ENCODE assay signal across 1 cellular context in the genomic region with DNA sequence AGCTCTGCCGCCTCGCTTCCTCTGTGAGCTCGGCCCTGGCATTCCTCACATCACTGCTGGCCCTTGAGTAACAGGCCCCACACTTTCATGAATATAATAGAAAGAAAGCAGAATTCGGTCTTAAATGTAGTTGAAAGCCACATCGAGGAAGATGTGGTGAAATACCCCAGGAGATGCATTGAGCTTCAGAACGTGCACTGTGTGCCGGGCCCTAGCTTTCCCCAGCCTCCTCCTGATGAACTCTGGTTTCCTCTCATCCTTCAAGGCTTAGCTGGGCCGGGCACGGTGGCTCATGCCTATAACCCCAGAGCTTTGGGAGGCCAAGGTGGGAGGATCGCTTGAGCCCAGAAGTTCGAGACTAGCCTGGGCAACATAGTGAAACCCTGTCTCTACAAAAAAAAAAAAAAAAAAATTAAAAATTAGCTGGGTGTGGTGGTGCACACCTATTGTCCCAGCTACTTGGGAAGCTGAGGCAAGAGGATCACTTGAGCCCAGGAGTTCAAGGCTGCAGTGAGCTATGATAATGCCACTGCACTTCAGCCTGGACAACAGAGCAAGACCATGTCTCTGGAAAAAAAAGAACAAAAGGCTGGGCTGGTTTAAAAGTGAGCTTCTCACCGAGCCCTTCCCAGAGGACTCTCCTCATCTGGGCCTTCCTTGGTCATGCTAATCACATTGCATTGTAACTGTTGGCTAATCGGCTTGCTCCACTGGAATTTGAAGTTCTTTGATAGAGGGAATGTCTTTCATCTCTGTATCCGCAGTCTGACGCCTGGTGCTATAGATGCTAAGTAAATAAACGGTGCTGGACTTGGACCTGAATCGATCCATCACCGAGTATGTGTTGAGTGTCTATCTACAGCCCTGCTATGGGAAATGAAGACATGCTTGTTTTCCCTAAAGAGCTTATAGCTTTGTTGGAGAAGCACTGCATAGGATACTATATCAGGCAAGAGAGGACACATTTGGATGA.
A peak's percentile ranks its signal among the peaks of the same experiment; 100 is the strongest.
TF ChIP-seq lines count a peak whose summit lies in the region.

No MANE protein-coding gene starts in this region.

TF ChIP-seq in HepG2, 621 proteins besides CTCF, POLR2A, EP300 and RAD21 (continued from another document and continues in another):
- TF ChIP-seq ZBTB40 (IDR thresholded peaks at IDR 0.05) = no peak
- peak; percentile 51; the same call in 1 of the 2 replicates for TF ChIP-seq ZBTB40 (CRISPR knock-in tag; IDR thresholded peaks at IDR 0.05)
- TF ChIP-seq, protein P1, sequence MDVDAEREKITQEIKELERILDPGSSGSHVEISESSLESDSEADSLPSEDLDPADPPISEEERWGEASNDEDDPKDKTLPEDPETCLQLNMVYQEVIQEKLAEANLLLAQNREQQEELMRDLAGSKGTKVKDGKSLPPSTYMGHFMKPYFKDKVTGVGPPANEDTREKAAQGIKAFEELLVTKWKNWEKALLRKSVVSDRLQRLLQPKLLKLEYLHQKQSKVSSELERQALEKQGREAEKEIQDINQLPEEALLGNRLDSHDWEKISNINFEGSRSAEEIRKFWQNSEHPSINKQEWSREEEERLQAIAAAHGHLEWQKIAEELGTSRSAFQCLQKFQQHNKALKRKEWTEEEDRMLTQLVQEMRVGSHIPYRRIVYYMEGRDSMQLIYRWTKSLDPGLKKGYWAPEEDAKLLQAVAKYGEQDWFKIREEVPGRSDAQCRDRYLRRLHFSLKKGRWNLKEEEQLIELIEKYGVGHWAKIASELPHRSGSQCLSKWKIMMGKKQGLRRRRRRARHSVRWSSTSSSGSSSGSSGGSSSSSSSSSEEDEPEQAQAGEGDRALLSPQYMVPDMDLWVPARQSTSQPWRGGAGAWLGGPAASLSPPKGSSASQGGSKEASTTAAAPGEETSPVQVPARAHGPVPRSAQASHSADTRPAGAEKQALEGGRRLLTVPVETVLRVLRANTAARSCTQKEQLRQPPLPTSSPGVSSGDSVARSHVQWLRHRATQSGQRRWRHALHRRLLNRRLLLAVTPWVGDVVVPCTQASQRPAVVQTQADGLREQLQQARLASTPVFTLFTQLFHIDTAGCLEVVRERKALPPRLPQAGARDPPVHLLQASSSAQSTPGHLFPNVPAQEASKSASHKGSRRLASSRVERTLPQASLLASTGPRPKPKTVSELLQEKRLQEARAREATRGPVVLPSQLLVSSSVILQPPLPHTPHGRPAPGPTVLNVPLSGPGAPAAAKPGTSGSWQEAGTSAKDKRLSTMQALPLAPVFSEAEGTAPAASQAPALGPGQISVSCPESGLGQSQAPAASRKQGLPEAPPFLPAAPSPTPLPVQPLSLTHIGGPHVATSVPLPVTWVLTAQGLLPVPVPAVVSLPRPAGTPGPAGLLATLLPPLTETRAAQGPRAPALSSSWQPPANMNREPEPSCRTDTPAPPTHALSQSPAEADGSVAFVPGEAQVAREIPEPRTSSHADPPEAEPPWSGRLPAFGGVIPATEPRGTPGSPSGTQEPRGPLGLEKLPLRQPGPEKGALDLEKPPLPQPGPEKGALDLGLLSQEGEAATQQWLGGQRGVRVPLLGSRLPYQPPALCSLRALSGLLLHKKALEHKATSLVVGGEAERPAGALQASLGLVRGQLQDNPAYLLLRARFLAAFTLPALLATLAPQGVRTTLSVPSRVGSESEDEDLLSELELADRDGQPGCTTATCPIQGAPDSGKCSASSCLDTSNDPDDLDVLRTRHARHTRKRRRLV (CRISPR knock-in tag; IDR thresholded peaks at IDR 0.05) = 0 out of 2 replicates have a peak, but pooled peaks have one; percentile 66
- TF ChIP-seq RBFOX2 (IDR thresholded peaks at IDR 0.05; ENCODE audit: low read depth, low read length) = peak; percentile 49; the same call in 1 of the 2 replicates
- TF ChIP-seq ATAD3A (CRISPR knock-in tag; IDR thresholded peaks at IDR 0.05) = no peak
- TF ChIP-seq ZNF264 (CRISPR knock-in tag; IDR thresholded peaks at IDR 0.05) = peak; percentile 98
- peak; percentile 88; the same call in 1 of the 2 replicates for TF ChIP-seq ZNF615 (CRISPR knock-in tag; IDR thresholded peaks at IDR 0.05; ENCODE audit: borderline replicate concordance)
- TF ChIP-seq SOX5 (CRISPR knock-in tag; IDR thresholded peaks at IDR 0.05; ENCODE audit: borderline replicate concordance) = peak; percentile 99
- 0 out of 2 replicates have a peak, but pooled peaks have one; percentile 84 for TF ChIP-seq RARG (CRISPR knock-in tag; IDR thresholded peaks at IDR 0.05; ENCODE audit: low read depth)
- TF ChIP-seq, protein P2, sequence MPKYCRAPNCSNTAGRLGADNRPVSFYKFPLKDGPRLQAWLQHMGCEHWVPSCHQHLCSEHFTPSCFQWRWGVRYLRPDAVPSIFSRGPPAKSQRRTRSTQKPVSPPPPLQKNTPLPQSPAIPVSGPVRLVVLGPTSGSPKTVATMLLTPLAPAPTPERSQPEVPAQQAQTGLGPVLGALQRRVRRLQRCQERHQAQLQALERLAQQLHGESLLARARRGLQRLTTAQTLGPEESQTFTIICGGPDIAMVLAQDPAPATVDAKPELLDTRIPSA (CRISPR knock-in tag; IDR thresholded peaks at IDR 0.05; ENCODE audit: borderline replicate concordance) = no peak; the same call in 1 of the 2 replicates
- TF ChIP-seq, protein P3, sequence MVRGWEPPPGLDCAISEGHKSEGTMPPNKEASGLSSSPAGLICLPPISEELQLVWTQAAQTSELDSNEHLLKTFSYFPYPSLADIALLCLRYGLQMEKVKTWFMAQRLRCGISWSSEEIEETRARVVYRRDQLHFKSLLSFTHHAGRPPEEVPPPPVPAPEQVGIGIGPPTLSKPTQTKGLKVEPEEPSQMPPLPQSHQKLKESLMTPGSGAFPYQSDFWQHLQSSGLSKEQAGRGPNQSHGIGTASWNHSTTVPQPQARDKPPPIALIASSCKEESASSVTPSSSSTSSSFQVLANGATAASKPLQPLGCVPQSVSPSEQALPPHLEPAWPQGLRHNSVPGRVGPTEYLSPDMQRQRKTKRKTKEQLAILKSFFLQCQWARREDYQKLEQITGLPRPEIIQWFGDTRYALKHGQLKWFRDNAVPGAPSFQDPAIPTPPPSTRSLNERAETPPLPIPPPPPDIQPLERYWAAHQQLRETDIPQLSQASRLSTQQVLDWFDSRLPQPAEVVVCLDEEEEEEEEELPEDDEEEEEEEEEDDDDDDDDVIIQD (CRISPR knock-in tag; IDR thresholded peaks at IDR 0.05; ENCODE audit: low read depth) = peak; percentile 98
- no peak; the same call in 1 of the 2 replicates for TF ChIP-seq ZNF383 (CRISPR knock-in tag; IDR thresholded peaks at IDR 0.05; ENCODE audit: borderline replicate concordance)
- peak; percentile 93 for TF ChIP-seq ZNF460 (CRISPR knock-in tag; IDR thresholded peaks at IDR 0.05; ENCODE audit: borderline replicate concordance)
- TF ChIP-seq ZNF317 (CRISPR knock-in tag; IDR thresholded peaks at IDR 0.05) = peak; percentile 92
- peak; percentile 83; the same call in 1 of the 2 replicates for TF ChIP-seq HIVEP1 (CRISPR knock-in tag; IDR thresholded peaks at IDR 0.05)
- no peak for TF ChIP-seq KLF13 (CRISPR knock-in tag; IDR thresholded peaks at IDR 0.05)
- TF ChIP-seq KMT2B (CRISPR knock-in tag; IDR thresholded peaks at IDR 0.05) = peak; percentile 85
- TF ChIP-seq RERE (CRISPR knock-in tag; IDR thresholded peaks at IDR 0.05; ENCODE audit: low read depth) = peak; percentile 98
- peak; percentile 51; the same call in 1 of the 2 replicates for TF ChIP-seq ZNF740 (CRISPR knock-in tag; IDR thresholded peaks at IDR 0.05)
- TF ChIP-seq ZNF772 (CRISPR knock-in tag; IDR thresholded peaks at IDR 0.05) = peak; percentile 78; the same call in 1 of the 2 replicates
- TF ChIP-seq ZNF205 (CRISPR knock-in tag; IDR thresholded peaks at IDR 0.05) = peak; percentile 95
- TF ChIP-seq ZNF230 (CRISPR knock-in tag; IDR thresholded peaks at IDR 0.05) = peak; percentile 87; the same call in 1 of the 2 replicates
- TF ChIP-seq ARNT2 (CRISPR knock-in tag; IDR thresholded peaks at IDR 0.05; ENCODE audit: low read depth) = 0 out of 2 replicates have a peak, but pooled peaks have one; percentile 50
- no peak for TF ChIP-seq CHD2 (IDR thresholded peaks at IDR 0.05; ENCODE audit: low read depth, low read length)
- peak; percentile 82; the same call in 1 of the 2 replicates for TF ChIP-seq SSRP1 (CRISPR knock-in tag; IDR thresholded peaks at IDR 0.05)
